7 cellular contexts compared by ENCODE assay signal in genomic region chr7:84658286-84658685, GRCh38.
"Had no signal": no experiment of that assay in that cellular context is flagged by ENCODE, and none has a peak within 500 bp of the region (broad histone marks: within the 10 kb centered on the region; RNA-seq: fewer than 3 reads in every experiment).

No MANE protein-coding gene starts in this region.

- ATAC-seq: GM23338, HepG2 had no signal

- DNase-seq: H9, HCEC 1CT had no signal

- H2AFZ ChIP-seq: GM23338 had no signal

- H3K4me2 ChIP-seq: GM23338 had no signal

- H3K27ac ChIP-seq: HL-60 had no signal

- H3K4me3 ChIP-seq: GM23338 had no signal

- FAIRE-seq: H1, H54, HepG2 had no signal
